ENCODE assay signal across 12 cellular contexts in the genomic region with DNA sequence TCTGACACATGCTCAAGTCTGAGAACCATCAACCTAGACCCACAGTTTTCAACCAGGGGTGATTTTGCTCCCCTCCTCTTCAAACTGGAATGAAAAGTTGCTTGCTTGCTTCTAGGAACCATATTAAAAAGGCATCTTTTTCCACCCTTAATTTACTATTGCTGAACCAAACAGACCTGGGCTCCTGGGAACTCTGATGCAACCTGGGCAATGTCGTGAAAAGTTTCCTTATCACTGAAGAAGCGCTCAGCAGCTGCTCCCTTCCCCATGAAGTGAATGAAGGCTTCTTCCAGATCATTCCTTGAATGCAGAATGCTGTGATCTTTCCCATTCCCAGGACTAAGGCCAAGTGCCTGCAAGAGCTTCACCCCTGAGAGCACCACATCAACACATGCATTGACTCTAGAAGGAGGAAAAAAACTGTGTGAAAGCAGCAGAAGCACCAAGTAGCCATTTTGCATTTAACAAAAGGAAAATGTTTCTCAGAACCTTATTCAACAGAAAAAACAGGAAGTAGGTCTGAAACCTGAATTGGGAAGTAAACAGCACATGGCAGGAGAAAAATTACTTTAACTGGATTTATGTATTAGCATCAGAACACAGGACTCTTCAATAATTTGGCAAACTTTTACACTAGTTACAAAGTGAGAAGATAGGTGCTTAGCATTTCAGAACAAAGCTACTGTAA. TPM values are rescaled to one million over a fixed set of nuclear protein-coding genes. Genes with fewer than 3 reads are reported as not detected.
DNase-seq lines count a peak whose midpoint lies in the region; ATAC-seq lines count a peak whose summit lies in the region.
"Had no signal": no experiment of that assay in that cellular context is flagged by ENCODE, and none has a peak within 500 bp of the region (broad histone marks: within the 10 kb centered on the region; RNA-seq: fewer than 3 reads in every experiment).

No MANE protein-coding gene starts in this region.

- no peak overlapping the region for H3K4me3 Mint-ChIP-seq in activated CD4-positive, alpha-beta T cell treated with anti-CD3 and anti-CD28 coated beads, Interleukin-2, amount 10 ng/mL, durations not matched to agents 7 days and 5 days
- H3K4me3 Mint-ChIP-seq in activated CD8-positive, alpha-beta T cell treated with anti-CD3 and anti-CD28 coated beads, Interleukin-2, amount 10 ng/mL, durations not matched to agents 7 days and 5 days, result no peak overlapping the region
- no peak overlapping the region for H3K4me3 Mint-ChIP-seq in stimulated activated effector memory CD8-positive, alpha-beta T cell treated with anti-CD3 and anti-CD28 coated beads, Interleukin-12 subunit alpha, Interleukin-12 subunit beta, amount 100 ng/mL, for 72 hours

- peaks cover 50% of the 10 kb centered on the region for H3K4me1 Mint-ChIP-seq in activated CD4-positive, alpha-beta T cell treated with anti-CD3 and anti-CD28 coated beads, Interleukin-2, amount 10 ng/mL, durations not matched to agents 7 days and 5 days
- H3K4me1 Mint-ChIP-seq in activated CD8-positive, alpha-beta T cell treated with anti-CD3 and anti-CD28 coated beads, Interleukin-2, amount 10 ng/mL, durations not matched to agents 7 days and 5 days (ENCODE audit: low read depth), result peaks cover 27% of the 10 kb centered on the region
- peaks cover 41% of the 10 kb centered on the region for H3K4me1 Mint-ChIP-seq in stimulated activated effector memory CD8-positive, alpha-beta T cell treated with anti-CD3 and anti-CD28 coated beads, Interleukin-12 subunit alpha, Interleukin-12 subunit beta, amount 100 ng/mL, for 72 hours

- peaks cover 71% of the 10 kb centered on the region for H3K36me3 Mint-ChIP-seq in activated CD4-positive, alpha-beta T cell treated with anti-CD3 and anti-CD28 coated beads, Interleukin-2, amount 10 ng/mL, durations not matched to agents 7 days and 5 days (ENCODE audit: low read depth)
- H3K36me3 Mint-ChIP-seq in activated CD8-positive, alpha-beta T cell treated with anti-CD3 and anti-CD28 coated beads, Interleukin-2, amount 10 ng/mL, durations not matched to agents 7 days and 5 days (ENCODE audit: low read depth), result peaks cover 58% of the 10 kb centered on the region
- H3K36me3 Mint-ChIP-seq in stimulated activated effector memory CD8-positive, alpha-beta T cell treated with anti-CD3 and anti-CD28 coated beads, Interleukin-12 subunit alpha, Interleukin-12 subunit beta, amount 100 ng/mL, for 72 hours, result peaks cover 88% of the 10 kb centered on the region

- no peaks in the 10 kb centered on the region for H3K9me3 Mint-ChIP-seq in activated CD4-positive, alpha-beta T cell treated with anti-CD3 and anti-CD28 coated beads, Interleukin-2, amount 10 ng/mL, durations not matched to agents 7 days and 5 days
- no peaks in the 10 kb centered on the region for H3K9me3 Mint-ChIP-seq in activated CD8-positive, alpha-beta T cell treated with anti-CD3 and anti-CD28 coated beads, Interleukin-2, amount 10 ng/mL, durations not matched to agents 7 days and 5 days (ENCODE audit: insufficient read depth)
- H3K9me3 Mint-ChIP-seq in stimulated activated effector memory CD8-positive, alpha-beta T cell treated with anti-CD3 and anti-CD28 coated beads, Interleukin-12 subunit alpha, Interleukin-12 subunit beta, amount 100 ng/mL, for 72 hours, result no peaks in the 10 kb centered on the region

- peak overlapping the region; percentile 47 for H3K27ac Mint-ChIP-seq in activated CD4-positive, alpha-beta T cell treated with anti-CD3 and anti-CD28 coated beads, Interleukin-2, amount 10 ng/mL, durations not matched to agents 7 days and 5 days
- H3K27ac Mint-ChIP-seq in activated CD8-positive, alpha-beta T cell treated with anti-CD3 and anti-CD28 coated beads, Interleukin-2, amount 10 ng/mL, durations not matched to agents 7 days and 5 days, result peak overlapping the region; percentile 30
- peak overlapping the region; percentile 39 for H3K27ac Mint-ChIP-seq in stimulated activated effector memory CD8-positive, alpha-beta T cell treated with anti-CD3 and anti-CD28 coated beads, Interleukin-12 subunit alpha, Interleukin-12 subunit beta, amount 100 ng/mL, for 72 hours

- no peaks in the 10 kb centered on the region for H3K27me3 Mint-ChIP-seq in activated CD4-positive, alpha-beta T cell treated with anti-CD3 and anti-CD28 coated beads, Interleukin-2, amount 10 ng/mL, durations not matched to agents 7 days and 5 days
- no peaks in the 10 kb centered on the region for H3K27me3 Mint-ChIP-seq in activated CD8-positive, alpha-beta T cell treated with anti-CD3 and anti-CD28 coated beads, Interleukin-2, amount 10 ng/mL, durations not matched to agents 7 days and 5 days (ENCODE audit: low read depth)

- no peak for ATAC-seq in activated CD8-positive, alpha-beta T cell treated with anti-CD3 and anti-CD28 coated beads, Interleukin-2, amount 10 ng/mL, durations not matched to agents 7 days and 5 days
- no peak for ATAC-seq in stimulated activated effector memory CD8-positive, alpha-beta T cell treated with anti-CD3 and anti-CD28 coated beads, Interleukin-12 subunit alpha, Interleukin-12 subunit beta, amount 100 ng/mL, for 72 hours
- ATAC-seq in GM18520 (IDR thresholded peaks at IDR 0.05; ENCODE audit: unreplicated experiment), result no peak
- ATAC-seq: gastrocnemius medialis had no signal

- CTCF ChIA-PET in activated CD4-positive, alpha-beta T cell treated with anti-CD3 and anti-CD28 coated beads, Interleukin-2, amount 10 ng/mL, durations not matched to agents 7 days and 5 days (lab: Charles Lee), result interaction anchor here (1.6 kb wide), 1 partner anchor 10 kb away, joined by 3 read pairs; no protein-coding TSS in a partner anchor
- CTCF ChIA-PET in activated CD8-positive, alpha-beta T cell treated with anti-CD3 and anti-CD28 coated beads, Interleukin-2, amount 10 ng/mL, durations not matched to agents 7 days and 5 days (lab: Charles Lee), result interaction anchor here (6.2 kb wide), 1 partner anchor 52 kb away, joined by 23 read pairs; no protein-coding TSS in a partner anchor

- POLR2A ChIA-PET in activated CD4-positive, alpha-beta T cell treated with anti-CD3 and anti-CD28 coated beads, Interleukin-2, amount 10 ng/mL, durations not matched to agents 7 days and 5 days (lab: Charles Lee), result no interaction called here
- POLR2A ChIA-PET in activated CD8-positive, alpha-beta T cell treated with anti-CD3 and anti-CD28 coated beads, Interleukin-2, amount 10 ng/mL, durations not matched to agents 7 days and 5 days (lab: Charles Lee), result interaction anchor here (0.6 kb wide), 1 partner anchor 551 kb away, joined by 4 read pairs; no protein-coding TSS in a partner anchor

- no peak for DNase-seq in activated CD4-positive, alpha-beta T cell treated with anti-CD3 and anti-CD28 coated beads, Interleukin-2, amount 10 ng/mL, durations not matched to agents 7 days and 5 days
- no peak for DNase-seq in activated CD4-positive, alpha-beta T cell treated with anti-CD3 and anti-CD28 coated beads, Interleukin-2, amount 50 U/mL, for 1 hour
- DNase-seq in NOMO-1 (lab: John Stamatoyannopoulos, UW; ENCODE audit: unreplicated experiment in 2 of 2) (peak; percentile 33 to 68), amygdala (lab: John Stamatoyannopoulos, UW) (no peak)
- DNase-seq in activated CD8-positive, alpha-beta T cell treated with anti-CD3 and anti-CD28 coated beads, Interleukin-2, amount 10 ng/mL, durations not matched to agents 7 days and 5 days, result no peak
- no peak for DNase-seq in stimulated activated effector memory CD8-positive, alpha-beta T cell treated with anti-CD3 and anti-CD28 coated beads, Interleukin-12 subunit alpha, Interleukin-12 subunit beta, amount 100 ng/mL, for 72 hours (ENCODE audit: low spot score in 2 of 2)
- no peak for DNase-seq in stimulated activated naive CD4-positive, alpha-beta T cell (lab: John Stamatoyannopoulos, UW)
- DNase-seq: activated naive CD4-positive, alpha-beta T cell treated with anti-CD3 and anti-CD28 coated beads, Interleukin-2, amount 50 U/mL, for 16 hours; central memory CD4-positive, alpha-beta T cell; gastrocnemius medialis; small intestine had no signal

RNA-seq across cellular contexts. Expression of a gene that starts 8.7 kb away (rescaled TPM):
- total RNA-seq in activated CD4-positive, alpha-beta T cell treated with anti-CD3 and anti-CD28 coated beads, Interleukin-2, amount 10 ng/mL, durations not matched to agents 7 days and 5 days, result 10 to 100 TPM; 91.4 to 94.2 TPM
- total RNA-seq in activated CD8-positive, alpha-beta T cell treated with anti-CD3 and anti-CD28 coated beads, Interleukin-2, amount 10 ng/mL, durations not matched to agents 7 days and 5 days, result 10 to 100 TPM; 69.3 to 76.2 TPM

Comparison
In these comparisons a context has a peak if more than half of its experiments do, and no peak if none do; other contexts are left out.
1. DNase-seq: peak in NOMO-1 (2 of 2); none in activated CD4-positive, alpha-beta T cell treated with anti-CD3 and anti-CD28 coated beads, Interleukin-2, amount 10 ng/mL, durations not matched to agents 7 days and 5 days (single experiment), activated CD4-positive, alpha-beta T cell treated with anti-CD3 and anti-CD28 coated beads, Interleukin-2, amount 50 U/mL, for 1 hour (single experiment), activated CD8-positive, alpha-beta T cell treated with anti-CD3 and anti-CD28 coated beads, Interleukin-2, amount 10 ng/mL, durations not matched to agents 7 days and 5 days (single experiment), stimulated activated effector memory CD8-positive, alpha-beta T cell treated with anti-CD3 and anti-CD28 coated beads, Interleukin-12 subunit alpha, Interleukin-12 subunit beta, amount 100 ng/mL, for 72 hours (0 of 2), amygdala (0 of 56) and stimulated activated naive CD4-positive, alpha-beta T cell (0 of 6).
2. Peak in every context shown above with its lines, with median percentiles within 50 percentile points of each other: H3K27ac Mint-ChIP-seq.